ENCODE assay signal across 2 cellular contexts in the genomic region with DNA sequence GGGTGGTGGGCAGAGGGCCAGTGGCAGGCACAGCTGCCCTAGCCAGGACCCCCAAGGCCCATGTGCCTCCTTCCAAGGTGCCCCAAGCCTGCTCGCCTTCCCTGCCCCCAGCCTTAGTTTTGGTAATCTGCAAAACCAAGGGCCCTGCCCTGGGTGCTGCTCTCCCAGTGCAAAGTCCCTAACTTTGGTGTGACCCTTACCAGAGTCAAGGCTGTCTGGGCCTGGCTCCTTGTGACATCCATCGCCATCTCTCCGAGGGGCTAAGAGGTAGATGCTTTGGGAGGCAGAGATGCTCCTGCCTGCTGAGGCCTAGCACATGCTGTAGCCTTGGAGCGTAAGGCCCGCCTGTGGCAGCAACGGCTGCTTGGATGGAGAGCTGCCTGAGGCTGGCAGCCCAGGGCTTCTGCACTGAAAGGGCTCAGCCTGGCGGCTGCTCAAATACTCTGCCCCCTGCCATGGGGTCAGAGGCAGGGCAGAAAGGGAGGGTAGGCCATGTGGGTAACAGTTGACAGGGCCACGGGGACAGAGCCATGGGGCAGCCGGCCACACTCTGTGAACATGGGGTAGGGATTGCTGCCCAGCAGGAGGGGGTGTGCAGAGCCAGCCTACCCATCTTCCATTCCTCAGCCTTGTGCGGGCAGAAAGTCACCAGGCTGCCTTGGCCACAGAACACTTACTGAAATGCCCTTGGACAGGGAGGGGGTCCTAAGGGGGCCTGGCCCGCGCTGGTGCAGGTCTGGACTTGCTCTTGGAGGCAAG.
TF ChIP-seq lines count a peak whose summit lies in the region.

No MANE protein-coding gene starts in this region.

TF ChIP-seq in liver, 16 proteins besides CTCF, POLR2A, EP300 and RAD21:
- TF ChIP-seq SP1 (IDR thresholded peaks at IDR 0.05): peak; percentile 70
- TF ChIP-seq HNF4A (conservative IDR thresholded peaks at IDR 0.05): peak; percentile 52 to 59
- peak; percentile 65 to 86 for TF ChIP-seq RXRA (IDR thresholded peaks at IDR 0.05)
- TF ChIP-seq, protein P1, sequence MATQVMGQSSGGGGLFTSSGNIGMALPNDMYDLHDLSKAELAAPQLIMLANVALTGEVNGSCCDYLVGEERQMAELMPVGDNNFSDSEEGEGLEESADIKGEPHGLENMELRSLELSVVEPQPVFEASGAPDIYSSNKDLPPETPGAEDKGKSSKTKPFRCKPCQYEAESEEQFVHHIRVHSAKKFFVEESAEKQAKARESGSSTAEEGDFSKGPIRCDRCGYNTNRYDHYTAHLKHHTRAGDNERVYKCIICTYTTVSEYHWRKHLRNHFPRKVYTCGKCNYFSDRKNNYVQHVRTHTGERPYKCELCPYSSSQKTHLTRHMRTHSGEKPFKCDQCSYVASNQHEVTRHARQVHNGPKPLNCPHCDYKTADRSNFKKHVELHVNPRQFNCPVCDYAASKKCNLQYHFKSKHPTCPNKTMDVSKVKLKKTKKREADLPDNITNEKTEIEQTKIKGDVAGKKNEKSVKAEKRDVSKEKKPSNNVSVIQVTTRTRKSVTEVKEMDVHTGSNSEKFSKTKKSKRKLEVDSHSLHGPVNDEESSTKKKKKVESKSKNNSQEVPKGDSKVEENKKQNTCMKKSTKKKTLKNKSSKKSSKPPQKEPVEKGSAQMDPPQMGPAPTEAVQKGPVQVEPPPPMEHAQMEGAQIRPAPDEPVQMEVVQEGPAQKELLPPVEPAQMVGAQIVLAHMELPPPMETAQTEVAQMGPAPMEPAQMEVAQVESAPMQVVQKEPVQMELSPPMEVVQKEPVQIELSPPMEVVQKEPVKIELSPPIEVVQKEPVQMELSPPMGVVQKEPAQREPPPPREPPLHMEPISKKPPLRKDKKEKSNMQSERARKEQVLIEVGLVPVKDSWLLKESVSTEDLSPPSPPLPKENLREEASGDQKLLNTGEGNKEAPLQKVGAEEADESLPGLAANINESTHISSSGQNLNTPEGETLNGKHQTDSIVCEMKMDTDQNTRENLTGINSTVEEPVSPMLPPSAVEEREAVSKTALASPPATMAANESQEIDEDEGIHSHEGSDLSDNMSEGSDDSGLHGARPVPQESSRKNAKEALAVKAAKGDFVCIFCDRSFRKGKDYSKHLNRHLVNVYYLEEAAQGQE (IDR thresholded peaks at IDR 0.05): no peak
- no peak for TF ChIP-seq GABPA (IDR thresholded peaks at IDR 0.05 in 1 of 2, conservative IDR thresholded peaks at IDR 0.05 in 1 of 2)

TF ChIP-seq in HepG2, 621 proteins besides CTCF, POLR2A, EP300 and RAD21:
- no peak for TF ChIP-seq SP140L (CRISPR knock-in tag; IDR thresholded peaks at IDR 0.05; ENCODE audit: borderline replicate concordance)
- TF ChIP-seq ZBTB20 (CRISPR knock-in tag; IDR thresholded peaks at IDR 0.05; ENCODE audit: borderline replicate concordance, low read depth): no peak
